ENCODE assay signal across 8 cellular contexts in the genomic region with DNA sequence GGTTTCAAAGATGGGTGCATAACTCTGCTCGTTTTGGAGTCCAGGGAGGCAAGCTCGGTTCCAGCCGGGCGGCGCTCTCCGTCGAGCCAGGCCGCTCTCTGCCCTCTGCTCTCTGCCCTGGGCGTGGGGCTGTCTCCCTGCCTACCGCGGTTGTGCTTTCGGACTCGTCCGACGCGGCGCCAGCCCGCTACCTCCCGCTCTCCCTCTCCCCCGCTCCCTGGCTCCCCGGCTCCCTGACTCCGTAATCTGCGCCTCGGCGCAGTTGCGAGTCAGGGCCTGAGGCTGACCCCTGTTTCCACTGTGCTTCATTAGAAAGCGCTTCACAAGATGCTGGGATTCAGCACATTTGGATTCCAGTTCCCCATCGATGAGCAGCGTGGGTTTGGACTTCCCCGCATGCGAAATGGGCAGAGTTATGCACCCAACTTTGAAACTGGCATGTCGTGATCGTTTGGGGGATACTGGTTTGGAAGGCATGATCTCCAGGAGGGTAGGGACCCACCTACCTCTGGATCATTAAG. TPM values are rescaled to one million over a fixed set of nuclear protein-coding genes. Genes with fewer than 3 reads are reported as not detected.
A peak's percentile ranks its signal among the peaks of the same experiment; 100 is the strongest.
DNase-seq lines count a peak whose midpoint lies in the region; ATAC-seq and TF ChIP-seq lines count a peak whose summit lies in the region.

No MANE protein-coding gene starts in this region.

- no peak for DNase-seq in CD8-positive, alpha-beta memory T cell
- no peak for DNase-seq in WTC11 (ENCODE audit: low spot score)
- DNase-seq in osteocyte (ENCODE audit: extremely low spot score, unreplicated experiment) = no peak
- DNase-seq in T1000 (lab: John Stamatoyannopoulos, UW) = no peak
- DNase-seq in stimulated activated CD4-positive, alpha-beta T cell treated with anti-CD3 and anti-CD28 coated beads, Interleukin-4, amount 100 ng/mL, for 24 hours = no peak
- no peak for DNase-seq in foreskin melanocyte
- DNase-seq in GF-D8 (lab: John Stamatoyannopoulos, UW) = no peak

- peak overlapping the region; percentile 80 to 95 (median 93) for H3K4me3 Mint-ChIP-seq in CD8-positive, alpha-beta memory T cell
- H3K4me3 Mint-ChIP-seq in WTC11 (peak overlapping the region; percentile 96), osteocyte (ENCODE audit: unreplicated experiment) (peak overlapping the region; percentile 93)

- TF ChIP-seq EP300 in gastroesophageal sphincter (IDR thresholded peaks at IDR 0.05) = no peak

- WGBS in gastroesophageal sphincter (ENCODE audit: low coverage in 1 of 2), 2 donors = no CpG with 5 or more reads among the region's 33 CpGs

- no peak for TF ChIP-seq POLR2A in gastroesophageal sphincter (IDR thresholded peaks at IDR 0.05)

- no peak overlapping the region for H3K27ac ChIP-seq in CD8-positive, alpha-beta memory T cell (ENCODE audit: low read depth, low read length)
- peak overlapping the region in 3 of 4 donors; percentile 84 to 88 (median 85) for H3K27ac ChIP-seq in gastroesophageal sphincter

- H3K36me3 Mint-ChIP-seq in CD8-positive, alpha-beta memory T cell = peaks cover 0 to 3% (median 2%) of the 10 kb centered on the region in 3 donors
- H3K36me3 Mint-ChIP-seq in WTC11 = peaks cover 2% of the 10 kb centered on the region; the same call in 1 of the 2 replicates
- no peaks in the 10 kb centered on the region for H3K36me3 Mint-ChIP-seq in osteocyte (ENCODE audit: unreplicated experiment)

- ATAC-seq in WTC11 (no peak), gastroesophageal sphincter (no peak)

- H3K27me3 ChIP-seq in CD8-positive, alpha-beta memory T cell (ENCODE audit: insufficient read depth, low read length, poor library complexity, severe bottlenecking) = peaks cover 14% of the 10 kb centered on the region
- peaks cover 79% of the 10 kb centered on the region for H3K27me3 ChIP-seq in gastroesophageal sphincter

- H3K4me3 ChIP-seq in CD8-positive, alpha-beta memory T cell (ENCODE audit: low read length) = peak overlapping the region; percentile 45
- H3K4me3 ChIP-seq in gastroesophageal sphincter = peak overlapping the region; percentile 29 to 82

- H3K9me3 Mint-ChIP-seq in CD8-positive, alpha-beta memory T cell = no peaks in the 10 kb centered on the region
- H3K9me3 Mint-ChIP-seq in WTC11 (no peaks in the 10 kb centered on the region), osteocyte (ENCODE audit: unreplicated experiment) (no peaks in the 10 kb centered on the region)

- no peaks in the 10 kb centered on the region for H3K9me3 ChIP-seq in CD8-positive, alpha-beta memory T cell (ENCODE audit: low read length)
- no peaks in the 10 kb centered on the region for H3K9me3 ChIP-seq in gastroesophageal sphincter

- H3K4me1 Mint-ChIP-seq in CD8-positive, alpha-beta memory T cell = peaks cover 30 to 47% (median 30%) of the 10 kb centered on the region in 3 donors
- H3K4me1 Mint-ChIP-seq in WTC11 (peaks cover 59% of the 10 kb centered on the region), osteocyte (ENCODE audit: unreplicated experiment) (peaks cover 44% of the 10 kb centered on the region)

- CTCF ChIA-PET in CD8-positive, alpha-beta memory T cell (lab: Charles Lee) = interaction anchor here (1.1 kb wide), 1 partner anchor 15 kb away, joined by 3 read pairs; no protein-coding TSS in a partner anchor
- CTCF ChIA-PET in WTC11 (lab: Charles Lee) = interaction anchor here (0.9 to 1.6 kb wide), 5 partner anchors 9 to 204 kb away, joined by 3 to 6 read pairs (median 4); no protein-coding TSS in a partner anchor

- peaks cover 12% of the 10 kb centered on the region for H3K4me1 ChIP-seq in CD8-positive, alpha-beta memory T cell (ENCODE audit: insufficient read depth, low read length)
- H3K4me1 ChIP-seq in gastroesophageal sphincter = peaks cover 0 to 81% (median 11%) of the 10 kb centered on the region in 3 donors

- H3K27me3 Mint-ChIP-seq in CD8-positive, alpha-beta memory T cell = peaks cover 23 to 62% of the 10 kb centered on the region in 2 donors
- H3K27me3 Mint-ChIP-seq in WTC11 (ENCODE audit: low read depth) = peaks cover 2% of the 10 kb centered on the region
- H3K27me3 Mint-ChIP-seq in osteocyte (ENCODE audit: unreplicated experiment) = peaks cover 3% of the 10 kb centered on the region

- H3K36me3 ChIP-seq in CD8-positive, alpha-beta memory T cell (ENCODE audit: insufficient read depth, low read length) = no peaks in the 10 kb centered on the region
- H3K36me3 ChIP-seq in gastroesophageal sphincter = no peaks in the 10 kb centered on the region

- TF ChIP-seq CTCF in WTC11 (IDR thresholded peaks at IDR 0.05) = no peak
- TF ChIP-seq CTCF in gastroesophageal sphincter (IDR thresholded peaks at IDR 0.05) = no peak
- no peak for TF ChIP-seq CTCF in osteocyte (IDR thresholded peaks at IDR 0.05)

- H3K27ac Mint-ChIP-seq in CD8-positive, alpha-beta memory T cell = peak overlapping the region in 6 of 8 donors; percentile 11 to 71 (median 53)
- H3K27ac Mint-ChIP-seq in WTC11 (peak overlapping the region; percentile 87), osteocyte (ENCODE audit: unreplicated experiment) (peak overlapping the region; percentile 66)

- POLR2A ChIA-PET in CD8-positive, alpha-beta memory T cell (lab: Charles Lee) = interaction anchor here (0.5 to 1.4 kb wide), 2 partner anchors 29 to 217 kb away, joined by 5 to 8 read pairs; no protein-coding TSS in a partner anchor
- POLR2A ChIA-PET in WTC11 (lab: Charles Lee) = interaction anchor here (1.6 kb wide), 2 partner anchors 9 to 33 kb away, joined by 4 to 7 read pairs; no protein-coding TSS in a partner anchor

TF ChIP-seq in WTC11, 78 proteins besides CTCF, POLR2A, EP300 and RAD21 (continues in another document):
- no peak for TF ChIP-seq NR1H2 (CRISPR knock-in tag; IDR thresholded peaks at IDR 0.05)
- no peak for TF ChIP-seq GRHL2 (CRISPR knock-in tag; IDR thresholded peaks at IDR 0.05; ENCODE audit: insufficient replicate concordance, severe bottlenecking)
- peak; percentile 43; the same call in 1 of the 2 replicates for TF ChIP-seq ZBTB21 (CRISPR knock-in tag; IDR thresholded peaks at IDR 0.05; ENCODE audit: borderline replicate concordance)
- TF ChIP-seq EMX1 (CRISPR knock-in tag; IDR thresholded peaks at IDR 0.05) = no peak
- TF ChIP-seq, protein P1, sequence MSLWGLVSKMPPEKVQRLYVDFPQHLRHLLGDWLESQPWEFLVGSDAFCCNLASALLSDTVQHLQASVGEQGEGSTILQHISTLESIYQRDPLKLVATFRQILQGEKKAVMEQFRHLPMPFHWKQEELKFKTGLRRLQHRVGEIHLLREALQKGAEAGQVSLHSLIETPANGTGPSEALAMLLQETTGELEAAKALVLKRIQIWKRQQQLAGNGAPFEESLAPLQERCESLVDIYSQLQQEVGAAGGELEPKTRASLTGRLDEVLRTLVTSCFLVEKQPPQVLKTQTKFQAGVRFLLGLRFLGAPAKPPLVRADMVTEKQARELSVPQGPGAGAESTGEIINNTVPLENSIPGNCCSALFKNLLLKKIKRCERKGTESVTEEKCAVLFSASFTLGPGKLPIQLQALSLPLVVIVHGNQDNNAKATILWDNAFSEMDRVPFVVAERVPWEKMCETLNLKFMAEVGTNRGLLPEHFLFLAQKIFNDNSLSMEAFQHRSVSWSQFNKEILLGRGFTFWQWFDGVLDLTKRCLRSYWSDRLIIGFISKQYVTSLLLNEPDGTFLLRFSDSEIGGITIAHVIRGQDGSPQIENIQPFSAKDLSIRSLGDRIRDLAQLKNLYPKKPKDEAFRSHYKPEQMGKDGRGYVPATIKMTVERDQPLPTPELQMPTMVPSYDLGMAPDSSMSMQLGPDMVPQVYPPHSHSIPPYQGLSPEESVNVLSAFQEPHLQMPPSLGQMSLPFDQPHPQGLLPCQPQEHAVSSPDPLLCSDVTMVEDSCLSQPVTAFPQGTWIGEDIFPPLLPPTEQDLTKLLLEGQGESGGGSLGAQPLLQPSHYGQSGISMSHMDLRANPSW (CRISPR knock-in tag; conservative IDR thresholded peaks at IDR 0.05; ENCODE audit: low read depth) = no peak
- TF ChIP-seq SP1 (CRISPR knock-in tag; conservative IDR thresholded peaks at IDR 0.05) = no peak
- 0 out of 2 replicates have a peak, but pooled peaks have one; percentile 47 for TF ChIP-seq GABPB1 (CRISPR knock-in tag; IDR thresholded peaks at IDR 0.05)
- 0 out of 2 replicates have a peak, but pooled peaks have one; percentile 35 for TF ChIP-seq NR2C2 (CRISPR knock-in tag; IDR thresholded peaks at IDR 0.05)
- TF ChIP-seq, protein P2, sequence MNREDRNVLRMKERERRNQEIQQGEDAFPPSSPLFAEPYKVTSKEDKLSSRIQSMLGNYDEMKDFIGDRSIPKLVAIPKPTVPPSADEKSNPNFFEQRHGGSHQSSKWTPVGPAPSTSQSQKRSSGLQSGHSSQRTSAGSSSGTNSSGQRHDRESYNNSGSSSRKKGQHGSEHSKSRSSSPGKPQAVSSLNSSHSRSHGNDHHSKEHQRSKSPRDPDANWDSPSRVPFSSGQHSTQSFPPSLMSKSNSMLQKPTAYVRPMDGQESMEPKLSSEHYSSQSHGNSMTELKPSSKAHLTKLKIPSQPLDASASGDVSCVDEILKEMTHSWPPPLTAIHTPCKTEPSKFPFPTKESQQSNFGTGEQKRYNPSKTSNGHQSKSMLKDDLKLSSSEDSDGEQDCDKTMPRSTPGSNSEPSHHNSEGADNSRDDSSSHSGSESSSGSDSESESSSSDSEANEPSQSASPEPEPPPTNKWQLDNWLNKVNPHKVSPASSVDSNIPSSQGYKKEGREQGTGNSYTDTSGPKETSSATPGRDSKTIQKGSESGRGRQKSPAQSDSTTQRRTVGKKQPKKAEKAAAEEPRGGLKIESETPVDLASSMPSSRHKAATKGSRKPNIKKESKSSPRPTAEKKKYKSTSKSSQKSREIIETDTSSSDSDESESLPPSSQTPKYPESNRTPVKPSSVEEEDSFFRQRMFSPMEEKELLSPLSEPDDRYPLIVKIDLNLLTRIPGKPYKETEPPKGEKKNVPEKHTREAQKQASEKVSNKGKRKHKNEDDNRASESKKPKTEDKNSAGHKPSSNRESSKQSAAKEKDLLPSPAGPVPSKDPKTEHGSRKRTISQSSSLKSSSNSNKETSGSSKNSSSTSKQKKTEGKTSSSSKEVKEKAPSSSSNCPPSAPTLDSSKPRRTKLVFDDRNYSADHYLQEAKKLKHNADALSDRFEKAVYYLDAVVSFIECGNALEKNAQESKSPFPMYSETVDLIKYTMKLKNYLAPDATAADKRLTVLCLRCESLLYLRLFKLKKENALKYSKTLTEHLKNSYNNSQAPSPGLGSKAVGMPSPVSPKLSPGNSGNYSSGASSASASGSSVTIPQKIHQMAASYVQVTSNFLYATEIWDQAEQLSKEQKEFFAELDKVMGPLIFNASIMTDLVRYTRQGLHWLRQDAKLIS (CRISPR knock-in tag; IDR thresholded peaks at IDR 0.05; ENCODE audit: borderline replicate concordance) = peak; percentile 25; the same call in 1 of the 2 replicates

RNA-seq across cellular contexts. Expression of a gene that starts 2.3 kb away (rescaled TPM):
- 1 to 10 TPM; 3.1 TPM for total RNA-seq in CD8-positive, alpha-beta memory T cell
- 5.5 TPM for polyA plus RNA-seq in CD8-positive, alpha-beta memory T cell
- total RNA-seq in WTC11 (2021) = 139 to 171 TPM (median 148 TPM) in 3 replicates
- total RNA-seq in gastroesophageal sphincter = 10 to 100 TPM; 15.3 to 20.4 (median 17.3) TPM
- 11.7 and 12.5 TPM in 2 replicates for total RNA-seq in osteocyte
